In genomic region chr22:44455151-44455962, GRCh38 we compare ENCODE assay signal across 10 cellular contexts. TPM values are rescaled to one million over a fixed set of nuclear protein-coding genes. Genes with fewer than 3 reads are reported as not detected.
DNase-seq lines count a peak whose midpoint lies in the region; ATAC-seq and TF ChIP-seq lines count a peak whose summit lies in the region.
"Had no signal": no experiment of that assay in that cellular context is flagged by ENCODE, and none has a peak within 500 bp of the region (broad histone marks: within the 10 kb centered on the region; RNA-seq: fewer than 3 reads in every experiment).

No MANE protein-coding gene starts in this region.

- H2AFZ ChIP-seq in GM23338, result no peak overlapping the region

- no peaks in the 10 kb centered on the region for H3K27me3 ChIP-seq in BLaER1 treated with 17β-estradiol and CSF1 and Interleukin-3, amounts not matched to agents 10 nM and 100 nM
- H3K27me3 ChIP-seq in GM23338 (ENCODE audit: insufficient read depth), result no peaks in the 10 kb centered on the region

- H3K9me2 ChIP-seq in GM23338 (ENCODE audit: insufficient read depth), result no peaks in the 10 kb centered on the region

- no peaks in the 10 kb centered on the region for H4K20me1 ChIP-seq in BLaER1 treated with 17β-estradiol and CSF1 and Interleukin-3, amounts not matched to agents 10 nM and 100 nM
- no peaks in the 10 kb centered on the region for H4K20me1 ChIP-seq in GM23338 (replicated peaks; ENCODE audit: insufficient read depth)

- no peaks in the 10 kb centered on the region for H3K36me3 Mint-ChIP-seq in GM23338 (ENCODE audit: low read depth)
- H3K36me3 Mint-ChIP-seq: CD14-positive monocyte had no signal

- H3K4me1 ChIP-seq in BLaER1 treated with 17β-estradiol and CSF1 and Interleukin-3, amounts not matched to agents 10 nM and 100 nM, result peaks cover 0 to 44% (median 28%) of the 10 kb centered on the region in 10 experiments; a peak in 16 of 20 replicates
- no peaks in the 10 kb centered on the region for H3K4me1 ChIP-seq in GM23338 (ENCODE audit: insufficient read depth)

- no peaks in the 10 kb centered on the region for H3K79me2 ChIP-seq in GM23338 (replicated peaks; ENCODE audit: insufficient read depth)

- no peak overlapping the region for H3K27ac Mint-ChIP-seq in GM23338

- H3K4me1 Mint-ChIP-seq in GM23338, result peaks cover 4% of the 10 kb centered on the region
- H3K4me1 Mint-ChIP-seq: CD14-positive monocyte had no signal

- peaks cover 9% of the 10 kb centered on the region for H3K27me3 Mint-ChIP-seq in GM23338 (ENCODE audit: insufficient read depth, low read depth, poor library complexity)

- peaks cover 0 to 8% (median 0%) of the 10 kb centered on the region in 11 experiments; a peak in 4 of 22 replicates for H3K9me3 ChIP-seq in BLaER1 treated with 17β-estradiol and CSF1 and Interleukin-3, amounts not matched to agents 10 nM and 100 nM (replicated peaks in 1 of 11)

- H3K36me3 ChIP-seq in BLaER1 treated with 17β-estradiol and CSF1 and Interleukin-3, amounts not matched to agents 10 nM and 100 nM, result no peaks in the 10 kb centered on the region
- no peaks in the 10 kb centered on the region for H3K36me3 ChIP-seq in GM23338 (ENCODE audit: insufficient read depth)

- no peak for TF ChIP-seq CTCF in GM23338 (conservative IDR thresholded peaks at IDR 0.05; ENCODE audit: low read depth in 2 of 2)

- H3K4me3 ChIP-seq in BLaER1 treated with 17β-estradiol and CSF1 and Interleukin-3, amounts not matched to agents 10 nM and 100 nM, result no peak overlapping the region
- H3K4me3 ChIP-seq in GM23338, result no peak overlapping the region
- H3K4me3 ChIP-seq: SK-N-MC had no signal

- no peak overlapping the region for H3K4me3 Mint-ChIP-seq in GM23338
- H3K4me3 Mint-ChIP-seq: CD14-positive monocyte had no signal

- DNase-seq in NCI-H2029 treated with DMSO at 0.1 percent for 48 hours (lab: John Stamatoyannopoulos, UW), result peak; percentile 42
- peak; percentile 11 for DNase-seq in activated T-cell treated with anti-CD3 and anti-CD28 coated beads for 4 hours
- DNase-seq in mesenteric fat pad (ENCODE audit: low spot score), result peak; percentile 88
- DNase-seq in superior temporal gyrus (ENCODE audit: extremely low spot score), result no peak
- DNase-seq in NCI-H2227 treated with DMSO at 0.1 percent for 48 hours (lab: John Stamatoyannopoulos, UW), result no peak
- no peak for DNase-seq in GM23338 (ENCODE audit: low spot score)
- no peak for DNase-seq in retina

- H3F3A ChIP-seq in GM23338 (replicated peaks; ENCODE audit: low read depth), result no peaks in the 10 kb centered on the region

- H3K9ac ChIP-seq in BLaER1 treated with 17β-estradiol and CSF1 and Interleukin-3, amounts not matched to agents 10 nM and 100 nM, result no peak overlapping the region

- no peak overlapping the region for H3K27ac ChIP-seq in BLaER1 treated with 17β-estradiol and CSF1 and Interleukin-3, amounts not matched to agents 10 nM and 100 nM
- H3K27ac ChIP-seq in GM23338 (ENCODE audit: low read depth), result no peak overlapping the region
- H3K27ac ChIP-seq: SK-N-MC had no signal

- peak overlapping the region in 9 of 11 experiments; percentile 14 to 82 (median 68); a peak in 16 of 22 replicates for H3K4me2 ChIP-seq in BLaER1 treated with 17β-estradiol and CSF1 and Interleukin-3, amounts not matched to agents 10 nM and 100 nM
- H3K4me2 ChIP-seq in GM23338, result no peak overlapping the region

- H3K9me3 Mint-ChIP-seq in GM23338, result no peaks in the 10 kb centered on the region; the same call in 2 of the 3 replicates

- no peak for ATAC-seq in GM23338

TF ChIP-seq in GM23338, 12 proteins besides CTCF, POLR2A, EP300 and RAD21 (continues in another document):
- TF ChIP-seq CREB1 (CRISPR knock-in tag; IDR thresholded peaks at IDR 0.05; ENCODE audit: low read depth) (no peak), EZH2phosphoT487 (IDR thresholded peaks at IDR 0.05; ENCODE audit: unreplicated experiment) (no peak), NANOG (IDR thresholded peaks at IDR 0.05; ENCODE audit: borderline replicate concordance) (no peak), ETS1 (IDR thresholded peaks at IDR 0.05) (no peak), STAT1 (IDR thresholded peaks at IDR 0.05; ENCODE audit: unreplicated experiment) (no peak), EZH2 (IDR thresholded peaks at IDR 0.05; ENCODE audit: low read depth, unreplicated experiment) (no peak), POLR2AphosphoS5 (IDR thresholded peaks at IDR 0.05; ENCODE audit: low read depth) (no peak), ZNF331 (CRISPR knock-in tag; IDR thresholded peaks at IDR 0.05; ENCODE audit: low read depth) (no peak), REST (IDR thresholded peaks at IDR 0.05; ENCODE audit: unreplicated experiment) (no peak)

RNA-seq across cellular contexts. Expression of gene RTL6, which starts 42.7 kb away (rescaled TPM):
- 29.6 TPM for total RNA-seq in mesenteric fat pad
- total RNA-seq in GM23338 (2014; rRNA removed; shearing (Covaris generic)), result 21.4 and 28.8 TPM in 2 replicates
- polyA plus RNA-seq in GM23338 (2016; fragmentation: Nextera tagmentation; extraction: Ambion mirVana), result 7.7 and 8.2 TPM in 2 replicates

Comparison
In these comparisons a context has a peak if more than half of its experiments do, and no peak if none do; other contexts are left out.
1. DNase-seq: peak in NCI-H2029 treated with DMSO at 0.1 percent for 48 hours (single experiment), activated T-cell treated with anti-CD3 and anti-CD28 coated beads for 4 hours (single experiment) and mesenteric fat pad (single experiment); none in superior temporal gyrus (single experiment), NCI-H2227 treated with DMSO at 0.1 percent for 48 hours (single experiment), GM23338 (single experiment) and retina (single experiment).